ENCODE assay signal across 8 cellular contexts in genomic region chr22:28829358-28830181, GRCh38. TPM values are rescaled to one million over a fixed set of nuclear protein-coding genes. Genes with fewer than 3 reads are reported as not detected.
DNase-seq lines count a peak whose midpoint lies in the region; ATAC-seq, FAIRE-seq and TF ChIP-seq lines count a peak whose summit lies in the region.

No MANE protein-coding gene starts in this region.

- ATAC-seq in GM18498 (IDR thresholded peaks at IDR 0.05; ENCODE audit: unreplicated experiment) (peak; percentile 50), HepG2 (peak; percentile 89), HG02981 (IDR thresholded peaks at IDR 0.05; ENCODE audit: unreplicated experiment) (no peak)

- peak; percentile 95 for TF ChIP-seq CTCF in HepG2 (CRISPR knock-in tag; IDR thresholded peaks at IDR 0.05)

- intact Hi-C loops in HepG2 (cut with micrococcal nuclease; ENCODE audit: unreplicated experiment), result loop anchor here (1.0 to 5.0 kb wide), 3 partner anchors 27 to 229 kb away; no protein-coding TSS in a partner anchor

- peak; percentile 58 for DNase-seq in ACHN
- DNase-seq in NCI-H2171 treated with DMSO at 0.1 percent for 48 hours (lab: John Stamatoyannopoulos, UW), result peak; percentile 51
- peak; percentile 81 for DNase-seq in activated CD4-positive, alpha-beta T cell treated with anti-CD3 and anti-CD28 coated beads for 48 hours
- DNase-seq in dedifferentiated amniotic fluid mesenchymal stem cell (ENCODE audit: extremely low spot score), result peak; percentile 44
- DNase-seq in HepG2 (ENCODE audit: low spot score), result peak; percentile 92
- DNase-seq in stimulated activated CD4-positive, alpha-beta T cell treated with anti-CD3 and anti-CD28 coated beads, Interleukin-2, amount 100 ng/mL, for 48 hours, result peak; percentile 64 to 78

- no peaks in the 10 kb centered on the region for H3K79me2 ChIP-seq in HepG2 (ENCODE audit: insufficient read depth, low read length)

- CTCF ChIA-PET in HepG2 (lab: Yijun Ruan, JAX; ENCODE audit: low intra/inter-chr PET ratio, low total read pairs), result interaction anchor here (1.1 to 1.9 kb wide), 7 partner anchors 16 to 229 kb away, joined by 3 to 12 read pairs (median 5); no protein-coding TSS in a partner anchor

- no peaks in the 10 kb centered on the region for H3K9me3 ChIP-seq in HepG2 (ENCODE audit: low read length)

- peak overlapping the region; percentile 53 for H3K4me2 ChIP-seq in HepG2 (ENCODE audit: low read depth, low read length)

- peak overlapping the region; percentile 69 for H3K27ac ChIP-seq in HepG2 (ENCODE audit: extremely low read length, insufficient read depth, low read length)

- TF ChIP-seq EP300 in HepG2 (IDR thresholded peaks at IDR 0.05; ENCODE audit: low read depth in 2 of 2, low read length in 2 of 2) (peak; percentile 35 to 57; a peak in 3 of 4 replicates), HepG2 (CRISPR knock-in tag; IDR thresholded peaks at IDR 0.05; ENCODE audit: borderline replicate concordance) (no peak)

- 0 out of 2 replicates have a peak overlapping the region, but pooled peaks have one; percentile 38 for H3K9ac ChIP-seq in HepG2 (ENCODE audit: insufficient read depth, low read depth, low read length)

- no peaks in the 10 kb centered on the region for H4K20me1 ChIP-seq in HepG2 (ENCODE audit: insufficient read depth, low read length)

- peak in 1 of 2 experiments; percentile 19; a peak in 1 of 4 replicates for TF ChIP-seq POLR2A in HepG2 (IDR thresholded peaks at IDR 0.05; ENCODE audit: insufficient read depth in 1 of 2, low read depth in 2 of 2, low read length in 2 of 2)

- peaks cover 41% of the 10 kb centered on the region for H3K4me1 ChIP-seq in HepG2 (ENCODE audit: insufficient read depth, low read length)

- BruUV-seq in HepG2 (replicated peaks; lab: Mats Ljungman, UMichigan), result no TSS peak

- peak overlapping the region in 2 of 3 experiments; percentile 22 to 34; a peak in 3 of 6 replicates for H3K4me3 ChIP-seq in HepG2 (replicated peaks in 1 of 3; ENCODE audit: insufficient read depth in 1 of 3, low read depth in 2 of 3, low read length in 3 of 3)

- TF ChIP-seq RAD21 in HepG2 (CRISPR knock-in tag; IDR thresholded peaks at IDR 0.05), result peak; percentile 98

- H2AFZ ChIP-seq in HepG2 (ENCODE audit: low read length), result peak overlapping the region; percentile 7

- WGBS in HepG2 (ENCODE audit: low lambda C conversion rate), result 8% methylated on average over 12 of the region's 12 CpGs

- H3K36me3 ChIP-seq in HepG2 (replicated peaks in 1 of 2; ENCODE audit: control insufficient read depth in 1 of 2, insufficient read depth in 2 of 2, low read length in 2 of 2), result no peaks in the 10 kb centered on the region

- H3K27me3 ChIP-seq in HepG2 (ENCODE audit: control insufficient read depth in 1 of 2, insufficient read depth in 2 of 2, low read length in 2 of 2), result no peaks in the 10 kb centered on the region

- POLR2A ChIA-PET in HepG2 (lab: Yijun Ruan, JAX), result interaction anchor here (0.9 to 4.2 kb wide), 10 partner anchors 10 to 84 kb away, joined by 3 to 75 read pairs (median 10); partner anchors contain the start of gene XBP1

- in situ Hi-C loops in ACHN (cut with HindIII; ENCODE audit: low pct_ligation_motif_present, low pct_unique_long_range_greater_than_20kb, low sequenced_read_pairs), result no loop called here
- in situ Hi-C loops in HepG2 (cut with HindIII; ENCODE audit: extremely low pct_ligation_motif_present, low pct_unique_long_range_greater_than_20kb), result loop anchor here (5.0 to 10.0 kb wide), 2 partner anchors 37 to 225 kb away; no protein-coding TSS in a partner anchor

- peak; percentile 97 for FAIRE-seq in HepG2 (lab: Jason Lieb, UNC)

TF ChIP-seq in HepG2, 621 proteins besides CTCF, POLR2A, EP300 and RAD21 (continues in another document):
- no peak for TF ChIP-seq ZNF260 (CRISPR knock-in tag; IDR thresholded peaks at IDR 0.05; ENCODE audit: borderline replicate concordance, low read depth)
- TF ChIP-seq ZBTB8A (CRISPR knock-in tag; IDR thresholded peaks at IDR 0.05; ENCODE audit: borderline replicate concordance, low read depth), result no peak
- TF ChIP-seq HOXA9 (CRISPR knock-in tag; IDR thresholded peaks at IDR 0.05; ENCODE audit: borderline replicate concordance), result no peak

RNA-seq across cellular contexts. Expression of gene XBP1, which starts 29.2 kb away (rescaled TPM):
- 313 and 427 TPM in 2 replicates for total RNA-seq in HepG2 (2016; rRNA removed; fragmentation: Illumina TruSeq; extraction: Trizol)
- 141 and 153 TPM in 2 replicates for total RNA-seq in HepG2 (2016; cell fraction: cytosol; rRNA removed; fragmentation: Illumina TruSeq; extraction: Trizol; ENCODE audit: low read depth)
- 301 and 418 TPM in 2 replicates for total RNA-seq in HepG2 (2016; cell fraction: insoluble cytoplasmic fraction; rRNA removed; fragmentation: Illumina TruSeq; extraction: Trizol)
- 264 and 299 TPM in 2 replicates for total RNA-seq in HepG2 (2016; cell fraction: membrane; rRNA removed; fragmentation: Illumina TruSeq; extraction: Trizol)
- total RNA-seq in HepG2 (2016; cell fraction: nucleus; rRNA removed; fragmentation: Illumina TruSeq; extraction: Trizol), result 351 and 393 TPM in 2 replicates
- polyA plus RNA-seq in HepG2 (2011; rRNA removed), result 394 and 416 TPM in 2 replicates
- polyA plus RNA-seq in HepG2 (2011; cell fraction: cytosol; rRNA removed), result 294 and 385 TPM in 2 replicates
- polyA plus RNA-seq in HepG2 (2011; cell fraction: nucleus; rRNA removed), result 177 and 227 TPM in 2 replicates
- polyA plus RNA-seq in HepG2 (2012), result 183 and 277 TPM in 2 replicates
- 97.4 and 108 TPM in 2 replicates for polyA plus RNA-seq in HepG2 (2016; cell fraction: cytosol; fragmentation: Illumina TruSeq; extraction: Trizol; ENCODE audit: low read depth)
- 293 and 310 TPM in 2 replicates for polyA plus RNA-seq in HepG2 (2016; cell fraction: insoluble cytoplasmic fraction; fragmentation: Illumina TruSeq; extraction: Trizol; ENCODE audit: low read depth)
- polyA plus RNA-seq in HepG2 (2016; cell fraction: membrane; fragmentation: Illumina TruSeq; extraction: Trizol; ENCODE audit: low read depth), result 142 and 166 TPM in 2 replicates
- polyA plus RNA-seq in HepG2 (2016; cell fraction: nucleus; fragmentation: Illumina TruSeq; extraction: Trizol; ENCODE audit: insufficient read depth, low read depth), result 511 and 532 TPM in 2 replicates
- polyA minus RNA-seq in HepG2 (2011; rRNA and poly(A)+ RNA removed; ENCODE audit: low replicate concordance), result 163 and 714 TPM in 2 replicates
- polyA minus RNA-seq in HepG2 (2011; cell fraction: cytosol; rRNA and poly(A)+ RNA removed), result 357 and 375 TPM in 2 replicates
- polyA minus RNA-seq in HepG2 (2011; cell fraction: nucleus; rRNA and poly(A)+ RNA removed), result 208 and 277 TPM in 2 replicates

RNA-seq across cellular contexts. Expression of gene ZNRF3, which starts 53.8 kb away (rescaled TPM):
- total RNA-seq in HepG2 (2016; rRNA removed; fragmentation: Illumina TruSeq; extraction: Trizol), result 17.6 and 36.7 TPM in 2 replicates
- 6.8 and 7.3 TPM in 2 replicates for total RNA-seq in HepG2 (2016; cell fraction: cytosol; rRNA removed; fragmentation: Illumina TruSeq; extraction: Trizol; ENCODE audit: low read depth)
- total RNA-seq in HepG2 (2016; cell fraction: insoluble cytoplasmic fraction; rRNA removed; fragmentation: Illumina TruSeq; extraction: Trizol), result 15.3 and 36.6 TPM in 2 replicates
- 18.5 and 19.0 TPM in 2 replicates for total RNA-seq in HepG2 (2016; cell fraction: membrane; rRNA removed; fragmentation: Illumina TruSeq; extraction: Trizol)
- total RNA-seq in HepG2 (2016; cell fraction: nucleus; rRNA removed; fragmentation: Illumina TruSeq; extraction: Trizol), result 35.5 and 42.6 TPM in 2 replicates
- 17.4 and 20.3 TPM in 2 replicates for polyA plus RNA-seq in HepG2 (2011; rRNA removed)
- polyA plus RNA-seq in HepG2 (2011; cell fraction: cytosol; rRNA removed), result 12.9 and 24.5 TPM in 2 replicates
- 30.8 and 41.2 TPM in 2 replicates for polyA plus RNA-seq in HepG2 (2011; cell fraction: nucleus; rRNA removed)
- polyA plus RNA-seq in HepG2 (2012), result 19.0 and 20.9 TPM in 2 replicates
- 3.0 and 3.4 TPM in 2 replicates for polyA plus RNA-seq in HepG2 (2016; cell fraction: cytosol; fragmentation: Illumina TruSeq; extraction: Trizol; ENCODE audit: low read depth)
- 14.9 and 16.9 TPM in 2 replicates for polyA plus RNA-seq in HepG2 (2016; cell fraction: insoluble cytoplasmic fraction; fragmentation: Illumina TruSeq; extraction: Trizol; ENCODE audit: low read depth)
- polyA plus RNA-seq in HepG2 (2016; cell fraction: membrane; fragmentation: Illumina TruSeq; extraction: Trizol; ENCODE audit: low read depth), result 7.9 and 8.5 TPM in 2 replicates
- polyA plus RNA-seq in HepG2 (2016; cell fraction: nucleus; fragmentation: Illumina TruSeq; extraction: Trizol; ENCODE audit: insufficient read depth, low read depth), result 54.3 and 62.4 TPM in 2 replicates
- polyA minus RNA-seq in HepG2 (2011; rRNA and poly(A)+ RNA removed; ENCODE audit: low replicate concordance), result 2.0 and 68.2 TPM in 2 replicates
- 28.7 and 38.5 TPM in 2 replicates for polyA minus RNA-seq in HepG2 (2011; cell fraction: cytosol; rRNA and poly(A)+ RNA removed)
- 19.8 and 22.1 TPM in 2 replicates for polyA minus RNA-seq in HepG2 (2011; cell fraction: nucleus; rRNA and poly(A)+ RNA removed)

RNA-seq across cellular contexts. Expression of gene CCDC117, which starts 57.1 kb away (rescaled TPM):
- 34.2 and 43.8 TPM in 2 replicates for total RNA-seq in HepG2 (2016; rRNA removed; fragmentation: Illumina TruSeq; extraction: Trizol)
- 3.6 and 5.8 TPM in 2 replicates for total RNA-seq in HepG2 (2016; cell fraction: cytosol; rRNA removed; fragmentation: Illumina TruSeq; extraction: Trizol; ENCODE audit: low read depth)
- total RNA-seq in HepG2 (2016; cell fraction: insoluble cytoplasmic fraction; rRNA removed; fragmentation: Illumina TruSeq; extraction: Trizol), result 33.6 and 41.0 TPM in 2 replicates
- total RNA-seq in HepG2 (2016; cell fraction: membrane; rRNA removed; fragmentation: Illumina TruSeq; extraction: Trizol), result 21.8 and 22.8 TPM in 2 replicates
- 18.7 and 21.9 TPM in 2 replicates for total RNA-seq in HepG2 (2016; cell fraction: nucleus; rRNA removed; fragmentation: Illumina TruSeq; extraction: Trizol)
- polyA plus RNA-seq in HepG2 (2011; rRNA removed), result 12.1 and 12.6 TPM in 2 replicates
- polyA plus RNA-seq in HepG2 (2011; cell fraction: cytosol; rRNA removed), result 7.2 and 12.4 TPM in 2 replicates
- polyA plus RNA-seq in HepG2 (2011; cell fraction: nucleus; rRNA removed), result 3.6 and 7.1 TPM in 2 replicates
- polyA plus RNA-seq in HepG2 (2012), result 22.6 and 27.8 TPM in 2 replicates
- 2.1 and 2.8 TPM in 2 replicates for polyA plus RNA-seq in HepG2 (2016; cell fraction: cytosol; fragmentation: Illumina TruSeq; extraction: Trizol; ENCODE audit: low read depth)
- polyA plus RNA-seq in HepG2 (2016; cell fraction: insoluble cytoplasmic fraction; fragmentation: Illumina TruSeq; extraction: Trizol; ENCODE audit: low read depth), result 41.1 and 42.1 TPM in 2 replicates
- 10.2 and 11.0 TPM in 2 replicates for polyA plus RNA-seq in HepG2 (2016; cell fraction: membrane; fragmentation: Illumina TruSeq; extraction: Trizol; ENCODE audit: low read depth)
- 24.6 and 26.0 TPM in 2 replicates for polyA plus RNA-seq in HepG2 (2016; cell fraction: nucleus; fragmentation: Illumina TruSeq; extraction: Trizol; ENCODE audit: insufficient read depth, low read depth)
- polyA minus RNA-seq in HepG2 (2011; rRNA and poly(A)+ RNA removed; ENCODE audit: low replicate concordance), result 4.4 and 5.8 TPM in 2 replicates
- polyA minus RNA-seq in HepG2 (2011; cell fraction: cytosol; rRNA and poly(A)+ RNA removed), result 22.9 and 28.6 TPM in 2 replicates
- polyA minus RNA-seq in HepG2 (2011; cell fraction: nucleus; rRNA and poly(A)+ RNA removed), result 10.7 and 18.3 TPM in 2 replicates
